8 cellular contexts compared by ENCODE assay signal in the genomic region with DNA sequence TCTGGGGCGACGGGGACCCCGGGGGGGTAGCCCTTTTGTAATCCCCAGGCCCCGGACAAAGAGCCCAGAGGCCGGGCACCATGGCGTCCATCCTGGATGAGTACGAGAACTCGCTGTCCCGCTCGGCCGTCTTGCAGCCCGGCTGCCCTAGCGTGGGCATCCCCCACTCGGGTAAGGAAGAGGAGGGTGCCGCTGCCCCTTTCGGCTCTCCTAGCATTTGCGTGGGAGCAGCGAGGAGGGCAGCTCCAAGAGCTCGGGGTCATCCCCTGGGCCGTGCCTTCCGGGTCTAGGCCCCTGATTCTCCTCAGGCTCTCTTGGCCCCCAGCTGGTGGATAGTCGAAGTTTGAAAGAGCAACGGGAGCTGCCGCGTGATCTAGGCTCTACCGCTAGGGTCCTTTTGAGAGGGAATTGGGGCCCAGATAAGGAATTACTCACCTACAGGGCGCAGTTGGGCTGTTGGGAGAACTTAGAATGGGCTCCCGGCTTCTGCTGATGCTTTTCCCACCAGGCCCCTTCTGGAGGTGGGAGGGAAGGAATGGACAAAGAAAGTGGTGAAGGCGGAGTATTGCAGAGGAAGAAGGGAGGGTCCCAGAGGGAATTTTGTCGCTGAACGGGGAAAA. TPM values are rescaled to one million over a fixed set of nuclear protein-coding genes. Genes with fewer than 3 reads are reported as not detected.
DNase-seq lines count a peak whose midpoint lies in the region; ATAC-seq and TF ChIP-seq lines count a peak whose summit lies in the region.

No MANE protein-coding gene starts in this region.

- H2BK120ac ChIP-seq in neuronal stem cell (ENCODE audit: low read depth, low read length), result no peak overlapping the region

- H3K4me2 ChIP-seq in neuronal stem cell (ENCODE audit: insufficient read depth, low read length, poor library complexity, severe bottlenecking), result peak overlapping the region; percentile 83

- no peaks in the 10 kb centered on the region for H3K9me3 ChIP-seq in neuronal stem cell (replicated peaks in 1 of 2; ENCODE audit: control insufficient read depth in 2 of 2, insufficient read depth in 1 of 2, low read depth in 1 of 2, low read length in 2 of 2)

- no peak overlapping the region for H4K91ac ChIP-seq in neuronal stem cell (ENCODE audit: low read depth, low read length, poor library complexity)

- no peak overlapping the region for H2AK5ac ChIP-seq in neuronal stem cell (ENCODE audit: low read depth, low read length)

- no peak overlapping the region for H4K8ac ChIP-seq in neuronal stem cell (ENCODE audit: low read depth, low read length)

- peak; percentile 36 for ATAC-seq in HG03280 (IDR thresholded peaks at IDR 0.05; ENCODE audit: unreplicated experiment)
- no peak for ATAC-seq in GM21737 (IDR thresholded peaks at IDR 0.05; ENCODE audit: unreplicated experiment)

- H3K4me1 ChIP-seq in neuronal stem cell (ENCODE audit: control insufficient read depth in 2 of 2, insufficient read depth in 1 of 2, low read depth in 1 of 2, low read length in 2 of 2), result peaks cover 7 to 13% of the 10 kb centered on the region in 2 donors

- no peak overlapping the region for H3K23ac ChIP-seq in neuronal stem cell (ENCODE audit: low read depth, low read length, poor library complexity)

- H2AFZ ChIP-seq in neuronal stem cell (ENCODE audit: low read length), result peak overlapping the region; percentile 94

- WGBS in neuronal stem cell (ENCODE audit: extremely low coverage in 2 of 2, insufficient read length in 2 of 2, insufficient replicate concordance in 1 of 2), 2 donors, result no CpG with 5 or more reads among the region's 31 CpGs

- peaks cover 9% of the 10 kb centered on the region for H3K79me1 ChIP-seq in neuronal stem cell (ENCODE audit: low read depth, low read length)

- H3K4ac ChIP-seq in neuronal stem cell (ENCODE audit: low read length), result no peak overlapping the region

- no peak overlapping the region for H2BK15ac ChIP-seq in neuronal stem cell (ENCODE audit: low read length)

- peaks cover 15 to 37% of the 10 kb centered on the region in 2 donors for H3K36me3 ChIP-seq in neuronal stem cell (replicated peaks in 1 of 2; ENCODE audit: control insufficient read depth in 2 of 2, insufficient read depth in 2 of 2, low read length in 2 of 2)

- DNase-seq in RPMI8226 (peak; percentile 76), fibroblast of villous mesenchyme (ENCODE audit: low read depth) (peak; percentile 85), neuronal stem cell (ENCODE audit: low spot score) (peak; percentile 50)
- peak; percentile 54 for DNase-seq in activated T-helper 9 cell treated with anti-CD3 and anti-CD28 coated beads, Interleukin-2, amount 50 U/mL, for 16 hours (ENCODE audit: low read depth)

- H2BK12ac ChIP-seq in neuronal stem cell (ENCODE audit: low read length), result no peak overlapping the region

- peak overlapping the region; percentile 87 for H3K9ac ChIP-seq in neuronal stem cell (ENCODE audit: low read depth, low read length, poor library complexity)

- TF ChIP-seq CTCF in 22Rv1 (IDR thresholded peaks at IDR 0.05), result no peak
- TF ChIP-seq CTCF in GM12872 (IDR thresholded peaks at IDR 0.05; ENCODE audit: insufficient read depth, low read depth, low read length), result peak; percentile 69
- peak; percentile 68 for TF ChIP-seq CTCF in fibroblast of villous mesenchyme (IDR thresholded peaks at IDR 0.05; ENCODE audit: insufficient read depth, low read depth, low read length)

- H3K14ac ChIP-seq in neuronal stem cell (ENCODE audit: low read length), result peak overlapping the region; percentile 73

- H2BK5ac ChIP-seq in neuronal stem cell (ENCODE audit: low read length), result no peak overlapping the region

- peaks cover 0 to 9% (median 3%) of the 10 kb centered on the region in 3 experiments for H3K27me3 ChIP-seq in neuronal stem cell (ENCODE audit: control insufficient read depth in 3 of 3, insufficient read depth in 3 of 3, low read depth in 1 of 3, low read length in 3 of 3)

- peak overlapping the region; percentile 97 for H3K4me3 ChIP-seq in fibroblast of villous mesenchyme (ENCODE audit: low read depth, low read length)
- peak overlapping the region; percentile 88 to 96 for H3K4me3 ChIP-seq in neuronal stem cell (ENCODE audit: low read length in 2 of 2)

- peak overlapping the region; percentile 40 for H3K18ac ChIP-seq in neuronal stem cell (ENCODE audit: low read length)

- H3K27ac ChIP-seq in 22Rv1, result peak overlapping the region; percentile 79
- H3K27ac ChIP-seq in neuronal stem cell (replicated peaks; ENCODE audit: low read length), result no peak overlapping the region

RNA-seq across cellular contexts. Expression of a gene that starts 0.5 kb away (rescaled TPM):
- 48.8 and 62.2 TPM in 2 replicates for total RNA-seq in fibroblast of villous mesenchyme
- polyA plus RNA-seq in neuronal stem cell (2013, experiment 1 of 2), result 6.1 TPM
- polyA plus RNA-seq in neuronal stem cell (2013, experiment 2 of 2), result 6.0 TPM

RNA-seq across cellular contexts. Expression of a gene that starts 20.8 kb away (rescaled TPM):
- total RNA-seq in fibroblast of villous mesenchyme, result under 0.01 TPM in 1 of 2 replicates, not detected in the other
- 0.38 TPM for polyA plus RNA-seq in neuronal stem cell (2013, experiment 1 of 2)
- polyA plus RNA-seq in neuronal stem cell (2013, experiment 2 of 2), result 0.37 TPM

RNA-seq across cellular contexts. Expression of a gene that starts 34.3 kb away (rescaled TPM):
- 5.5 and 6.0 TPM in 2 replicates for total RNA-seq in fibroblast of villous mesenchyme
- polyA plus RNA-seq in neuronal stem cell (2013, experiment 1 of 2), result 0.20 TPM
- polyA plus RNA-seq in neuronal stem cell (2013, experiment 2 of 2), result 0.21 TPM

RNA-seq across cellular contexts. Expression of a gene that starts 51.0 kb away (rescaled TPM):
- total RNA-seq in fibroblast of villous mesenchyme, result 0.32 and 0.43 TPM in 2 replicates
- polyA plus RNA-seq in neuronal stem cell (2013, experiment 1 of 2), result 3.1 TPM
- 3.1 TPM for polyA plus RNA-seq in neuronal stem cell (2013, experiment 2 of 2)

RNA-seq across cellular contexts. Expression of a gene that starts 58.5 kb away (rescaled TPM):
- 13.4 and 62.2 TPM in 2 replicates for total RNA-seq in fibroblast of villous mesenchyme
- 3.9 TPM for polyA plus RNA-seq in neuronal stem cell (2013, experiment 1 of 2)
- polyA plus RNA-seq in neuronal stem cell (2013, experiment 2 of 2), result 3.7 TPM
